In the genomic region with DNA sequence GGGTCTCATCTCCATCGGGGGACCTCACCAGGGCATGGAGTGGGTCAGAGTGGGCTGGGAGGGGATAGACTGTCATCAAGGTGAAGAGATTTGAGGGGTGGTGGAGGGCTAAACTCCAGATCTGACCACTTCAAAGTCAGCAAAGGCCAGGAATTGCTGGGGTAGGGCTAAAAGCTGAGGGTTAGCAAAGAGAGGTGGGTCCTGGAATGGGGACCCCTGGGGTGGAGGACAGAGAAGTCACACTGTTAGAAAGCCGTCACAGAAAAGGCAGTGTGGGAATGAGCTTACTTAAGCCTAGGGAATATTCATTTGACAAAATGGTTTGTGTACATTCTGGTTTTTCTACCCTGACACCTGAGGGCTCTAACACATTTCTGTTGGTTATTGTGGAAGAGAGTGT, we compare ENCODE assay signal across 15 cellular contexts. TPM values are rescaled to one million over a fixed set of nuclear protein-coding genes. Genes with fewer than 3 reads are reported as not detected.
DNase-seq lines count a peak whose midpoint lies in the region; ATAC-seq, FAIRE-seq and TF ChIP-seq lines count a peak whose summit lies in the region.
"Had no signal": no experiment of that assay in that cellular context is flagged by ENCODE, and none has a peak within 500 bp of the region (broad histone marks: within the 10 kb centered on the region; RNA-seq: fewer than 3 reads in every experiment).

No MANE protein-coding gene starts in this region.

- FAIRE-seq in HTR-8/SVneo (lab: Jason Lieb, UNC), result no peak
- FAIRE-seq: A549 had no signal

- H3K27ac Mint-ChIP-seq in activated CD4-positive, alpha-beta T cell treated with anti-CD3 and anti-CD28 coated beads for 36 hours, result peak overlapping the region; percentile 37
- H3K27ac Mint-ChIP-seq in activated CD8-positive, alpha-beta T cell treated with anti-CD3 and anti-CD28 coated beads for 36 hours, result peak overlapping the region; percentile 14
- H3K27ac Mint-ChIP-seq in neural progenitor cell, result no peak overlapping the region

- intact Hi-C loops in activated CD4-positive, alpha-beta T cell treated with anti-CD3 and anti-CD28 coated beads for 36 hours (cut with DNase I, micrococcal nuclease), result no loop called here
- intact Hi-C loops in activated CD8-positive, alpha-beta T cell treated with anti-CD3 and anti-CD28 coated beads for 36 hours (cut with micrococcal nuclease), result no loop called here
- intact Hi-C loops in uterus (cut with DNase I; ENCODE audit: low total_unique reads), result no loop called here

- H3K4me1 Mint-ChIP-seq in activated CD4-positive, alpha-beta T cell treated with anti-CD3 and anti-CD28 coated beads for 36 hours, result peaks cover 49% of the 10 kb centered on the region
- H3K4me1 Mint-ChIP-seq in activated CD8-positive, alpha-beta T cell treated with anti-CD3 and anti-CD28 coated beads for 36 hours (ENCODE audit: low read depth), result peaks cover 36% of the 10 kb centered on the region
- peaks cover 12% of the 10 kb centered on the region for H3K4me1 Mint-ChIP-seq in neural progenitor cell

- H3K36me3 Mint-ChIP-seq in activated CD4-positive, alpha-beta T cell treated with anti-CD3 and anti-CD28 coated beads for 36 hours (ENCODE audit: low read depth), result peaks cover 42% of the 10 kb centered on the region
- peaks cover 35% of the 10 kb centered on the region for H3K36me3 Mint-ChIP-seq in activated CD8-positive, alpha-beta T cell treated with anti-CD3 and anti-CD28 coated beads for 36 hours (ENCODE audit: low read depth)
- peaks cover 32% of the 10 kb centered on the region for H3K36me3 Mint-ChIP-seq in neural progenitor cell

- H3K9me3 ChIP-seq in neural progenitor cell (ENCODE audit: low read depth), result no peaks in the 10 kb centered on the region
- H3K9me3 ChIP-seq in uterus, result no peaks in the 10 kb centered on the region
- H3K9me3 ChIP-seq: A549 had no signal

- CTCF ChIA-PET in activated CD4-positive, alpha-beta T cell treated with anti-CD3 and anti-CD28 coated beads for 36 hours (lab: Charles Lee), result interaction anchor here (1.7 kb wide), 1 partner anchor 9 kb away, joined by 5 read pairs; no protein-coding TSS in a partner anchor
- CTCF ChIA-PET in activated CD8-positive, alpha-beta T cell treated with anti-CD3 and anti-CD28 coated beads for 36 hours (lab: Charles Lee), result no interaction called here

- no peak for TF ChIP-seq CTCF in activated CD8-positive, alpha-beta T cell treated with anti-CD3 and anti-CD28 coated beads for 36 hours (IDR thresholded peaks at IDR 0.05)
- TF ChIP-seq CTCF in neural progenitor cell (IDR thresholded peaks at IDR 0.05) (no peak), uterus (IDR thresholded peaks at IDR 0.05) (no peak)

- POLR2A ChIA-PET in activated CD4-positive, alpha-beta T cell treated with anti-CD3 and anti-CD28 coated beads for 36 hours (lab: Charles Lee), result no interaction called here
- POLR2A ChIA-PET in activated CD8-positive, alpha-beta T cell treated with anti-CD3 and anti-CD28 coated beads for 36 hours (lab: Charles Lee), result no interaction called here

- peak overlapping the region; percentile 79 for H3K27ac ChIP-seq in neural progenitor cell
- no peak overlapping the region for H3K27ac ChIP-seq in uterus
- H3K27ac ChIP-seq: A549, brain microvascular endothelial cell, epithelial cell of prostate, psoas muscle had no signal

- H3K79me2 ChIP-seq in neural progenitor cell (ENCODE audit: low read depth), result peaks cover 92% of the 10 kb centered on the region

- H3K27me3 Mint-ChIP-seq in activated CD4-positive, alpha-beta T cell treated with anti-CD3 and anti-CD28 coated beads for 36 hours, result no peaks in the 10 kb centered on the region
- no peaks in the 10 kb centered on the region for H3K27me3 Mint-ChIP-seq in activated CD8-positive, alpha-beta T cell treated with anti-CD3 and anti-CD28 coated beads for 36 hours
- H3K27me3 Mint-ChIP-seq in neural progenitor cell (ENCODE audit: insufficient read depth, low read depth), result no peaks in the 10 kb centered on the region

- no peak overlapping the region for H3K9ac ChIP-seq in neural progenitor cell

- H2AFZ ChIP-seq in neural progenitor cell (replicated peaks), result no peak overlapping the region

- ATAC-seq in activated CD4-positive, alpha-beta T cell treated with anti-CD3 and anti-CD28 coated beads for 36 hours, result no peak
- ATAC-seq in HG02571 (IDR thresholded peaks at IDR 0.05; ENCODE audit: unreplicated experiment), result peak; percentile 23
- no peak for ATAC-seq in activated CD8-positive, alpha-beta T cell treated with anti-CD3 and anti-CD28 coated beads for 36 hours
- ATAC-seq: A549, psoas muscle had no signal

- H3F3A ChIP-seq in neural progenitor cell (ENCODE audit: low read depth), result peaks cover 16% of the 10 kb centered on the region

- H3K4me3 Mint-ChIP-seq in activated CD4-positive, alpha-beta T cell treated with anti-CD3 and anti-CD28 coated beads for 36 hours, result no peak overlapping the region
- H3K4me3 Mint-ChIP-seq in activated CD8-positive, alpha-beta T cell treated with anti-CD3 and anti-CD28 coated beads for 36 hours, result no peak overlapping the region
- H3K4me3 Mint-ChIP-seq in neural progenitor cell, result no peak overlapping the region

- DNase-seq in activated CD4-positive, alpha-beta T cell treated with anti-CD3 and anti-CD28 coated beads for 36 hours, result no peak
- DNase-seq in activated CD4-positive, alpha-beta T cell treated with anti-CD3 and anti-CD28 coated beads for 4 hours, result no peak
- DNase-seq in activated CD8-positive, alpha-beta T cell treated with anti-CD3 and anti-CD28 coated beads for 36 hours, result no peak
- DNase-seq in neural progenitor cell (ENCODE audit: low spot score), result peak; percentile 39
- no peak for DNase-seq in HTR-8/SVneo (ENCODE audit: insufficient read length, low spot score)
- no peak for DNase-seq in uterus
- DNase-seq in NCI-H446 treated with DMSO at 0.1 percent for 48 hours (lab: John Stamatoyannopoulos, UW), result no peak
- DNase-seq: brain microvascular endothelial cell, DMS 273 treated with DMSO at 0.1 percent for 48 hours, hippocampal formation, NCI-H1105 treated with DMSO at 0.1 percent for 48 hours, psoas muscle had no signal

- no peak for TF ChIP-seq POLR2A in uterus (IDR thresholded peaks at IDR 0.05)

- H3K4me3 ChIP-seq in neural progenitor cell (no peak overlapping the region), uterus (no peak overlapping the region)
- H3K4me3 ChIP-seq: A549, psoas muscle had no signal

- H3K27me3 ChIP-seq in neural progenitor cell (no peaks in the 10 kb centered on the region), uterus (no peaks in the 10 kb centered on the region)
- H3K27me3 ChIP-seq: brain microvascular endothelial cell had no signal

- no peaks in the 10 kb centered on the region for H3K36me3 ChIP-seq in neural progenitor cell
- no peaks in the 10 kb centered on the region for H3K36me3 ChIP-seq in uterus

- H3K9me3 Mint-ChIP-seq in activated CD4-positive, alpha-beta T cell treated with anti-CD3 and anti-CD28 coated beads for 36 hours (ENCODE audit: low read depth), result peaks cover 4% of the 10 kb centered on the region
- peaks cover 6% of the 10 kb centered on the region for H3K9me3 Mint-ChIP-seq in activated CD8-positive, alpha-beta T cell treated with anti-CD3 and anti-CD28 coated beads for 36 hours
- H3K9me3 Mint-ChIP-seq in neural progenitor cell, result no peaks in the 10 kb centered on the region

- H3K4me1 ChIP-seq in neural progenitor cell (peaks cover 21% of the 10 kb centered on the region), uterus (no peaks in the 10 kb centered on the region)

- peaks cover 60% of the 10 kb centered on the region for H4K20me1 ChIP-seq in neural progenitor cell (ENCODE audit: low read depth)

- H3K4me2 ChIP-seq in neural progenitor cell, result peak overlapping the region; percentile 44
- H3K4me2 ChIP-seq: A549 had no signal

RNA-seq across cellular contexts. Expression of a gene that starts 6.2 kb away (rescaled TPM):
- 10 to 100 TPM; 53.3 to 56.2 TPM for total RNA-seq in activated CD4-positive, alpha-beta T cell treated with anti-CD3 and anti-CD28 coated beads for 36 hours
- 10 to 100 TPM; 47.2 to 51.3 TPM for total RNA-seq in activated CD8-positive, alpha-beta T cell treated with anti-CD3 and anti-CD28 coated beads for 36 hours
- total RNA-seq in neural progenitor cell (ENCODE audit: low replicate concordance), result 37.7 and 59.6 TPM in 2 replicates
- 100 to 1,000 TPM in 2 of 4 donors, 10 to 100 TPM in 2; 55.0 to 119 (median 85.8) TPM for total RNA-seq in uterus

RNA-seq across cellular contexts. Expression of a gene that starts 6.5 kb away (rescaled TPM):
- total RNA-seq in activated CD4-positive, alpha-beta T cell treated with anti-CD3 and anti-CD28 coated beads for 36 hours, result 1 to 10 TPM; 7.5 to 8.3 TPM
- 1 to 10 TPM; 7.5 to 7.8 TPM for total RNA-seq in activated CD8-positive, alpha-beta T cell treated with anti-CD3 and anti-CD28 coated beads for 36 hours
- total RNA-seq in neural progenitor cell (ENCODE audit: low replicate concordance) (5.9 and 18.1 TPM in 2 replicates), uterus (10 to 100 TPM; 11.9 to 28.4 (median 17.8) TPM)
